ENCODE assay signal across 1 cellular context in the genomic region with DNA sequence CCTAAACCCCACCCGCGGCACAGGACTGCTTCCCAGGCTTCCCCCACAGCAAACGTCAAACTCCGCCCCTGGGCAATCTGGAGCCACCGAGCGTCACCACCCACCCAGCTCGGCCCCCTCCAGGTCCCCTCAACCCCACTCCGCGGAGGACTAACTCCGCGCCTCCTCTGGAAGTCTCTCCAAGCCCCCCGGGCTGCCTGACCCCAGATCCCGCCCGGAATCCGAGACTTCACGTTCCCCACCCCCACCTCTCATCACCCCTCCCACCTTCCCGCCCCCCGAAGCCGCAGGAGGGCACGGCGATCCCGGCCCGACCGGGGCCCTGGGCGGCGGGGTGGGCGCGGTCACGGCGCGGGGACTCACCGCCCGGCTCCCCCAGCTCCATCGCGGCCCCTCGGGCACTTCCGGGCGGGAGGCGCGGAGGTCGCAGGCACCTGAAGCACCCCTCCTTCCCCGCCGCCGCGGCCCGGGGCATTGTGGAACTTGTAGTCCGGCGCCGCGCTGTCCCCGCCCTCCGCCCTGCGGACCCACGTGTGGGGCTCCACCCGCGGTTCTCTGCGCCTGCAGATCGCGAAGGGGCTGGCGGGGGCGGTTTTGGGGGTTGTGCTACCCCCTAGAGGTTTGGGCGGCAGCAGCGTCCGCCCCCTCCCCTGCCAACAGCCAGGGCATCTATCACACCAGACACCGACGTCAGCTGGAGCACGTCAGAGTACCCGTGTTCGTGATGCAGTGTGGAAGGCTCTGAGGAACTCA.
TF ChIP-seq lines count a peak whose summit lies in the region.

A gene with protein sequence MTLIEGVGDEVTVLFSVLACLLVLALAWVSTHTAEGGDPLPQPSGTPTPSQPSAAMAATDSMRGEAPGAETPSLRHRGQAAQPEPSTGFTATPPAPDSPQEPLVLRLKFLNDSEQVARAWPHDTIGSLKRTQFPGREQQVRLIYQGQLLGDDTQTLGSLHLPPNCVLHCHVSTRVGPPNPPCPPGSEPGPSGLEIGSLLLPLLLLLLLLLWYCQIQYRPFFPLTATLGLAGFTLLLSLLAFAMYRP (minus strand): TSS at position 423 of the 753 bp plus-strand sequence. CDS start 930 bp downstream, outside the sequence.

TF ChIP-seq in GM12878, 131 proteins besides CTCF, POLR2A, EP300 and RAD21 (continued from another document):
- TF ChIP-seq, protein P1, sequence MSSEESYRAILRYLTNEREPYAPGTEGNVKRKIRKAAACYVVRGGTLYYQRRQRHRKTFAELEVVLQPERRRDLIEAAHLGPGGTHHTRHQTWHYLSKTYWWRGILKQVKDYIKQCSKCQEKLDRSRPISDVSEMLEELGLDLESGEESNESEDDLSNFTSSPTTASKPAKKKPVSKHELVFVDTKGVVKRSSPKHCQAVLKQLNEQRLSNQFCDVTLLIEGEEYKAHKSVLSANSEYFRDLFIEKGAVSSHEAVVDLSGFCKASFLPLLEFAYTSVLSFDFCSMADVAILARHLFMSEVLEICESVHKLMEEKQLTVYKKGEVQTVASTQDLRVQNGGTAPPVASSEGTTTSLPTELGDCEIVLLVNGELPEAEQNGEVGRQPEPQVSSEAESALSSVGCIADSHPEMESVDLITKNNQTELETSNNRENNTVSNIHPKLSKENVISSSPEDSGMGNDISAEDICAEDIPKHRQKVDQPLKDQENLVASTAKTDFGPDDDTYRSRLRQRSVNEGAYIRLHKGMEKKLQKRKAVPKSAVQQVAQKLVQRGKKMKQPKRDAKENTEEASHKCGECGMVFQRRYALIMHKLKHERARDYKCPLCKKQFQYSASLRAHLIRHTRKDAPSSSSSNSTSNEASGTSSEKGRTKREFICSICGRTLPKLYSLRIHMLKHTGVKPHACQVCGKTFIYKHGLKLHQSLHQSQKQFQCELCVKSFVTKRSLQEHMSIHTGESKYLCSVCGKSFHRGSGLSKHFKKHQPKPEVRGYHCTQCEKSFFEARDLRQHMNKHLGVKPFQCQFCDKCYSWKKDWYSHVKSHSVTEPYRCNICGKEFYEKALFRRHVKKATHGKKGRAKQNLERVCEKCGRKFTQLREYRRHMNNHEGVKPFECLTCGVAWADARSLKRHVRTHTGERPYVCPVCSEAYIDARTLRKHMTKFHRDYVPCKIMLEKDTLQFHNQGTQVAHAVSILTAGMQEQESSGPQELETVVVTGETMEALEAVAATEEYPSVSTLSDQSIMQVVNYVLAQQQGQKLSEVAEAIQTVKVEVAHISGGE (CRISPR knock-in tag; IDR thresholded peaks at IDR 0.05): no peak
- TF ChIP-seq MXI1 (IDR thresholded peaks at IDR 0.05; ENCODE audit: low read depth, low read length) (peak; percentile 84), NBN (IDR thresholded peaks at IDR 0.05) (peak; percentile 48), CHD2 (IDR thresholded peaks at IDR 0.05; ENCODE audit: borderline replicate concordance, low read depth, low read length) (peak; percentile 30; the same call in 1 of the 2 replicates), MYB (IDR thresholded peaks at IDR 0.05; ENCODE audit: borderline replicate concordance, low read depth, low read length) (no peak), TARDBP (IDR thresholded peaks at IDR 0.05; ENCODE audit: borderline replicate concordance) (peak; percentile 68; the same call in 1 of the 2 replicates), POLR2AphosphoS2 (IDR thresholded peaks at IDR 0.05; ENCODE audit: low read depth, low read length) (0 out of 2 replicates have a peak, but pooled peaks have one; percentile 35), SIN3A (IDR thresholded peaks at IDR 0.05; ENCODE audit: low read depth, low read length) (peak; percentile 20; the same call in 1 of the 2 replicates), EGR1 (IDR thresholded peaks at IDR 0.05; ENCODE audit: borderline replicate concordance in 1 of 2, low read depth in 2 of 2, low read length in 2 of 2) (0 out of 3 replicates have a peak, but pooled peaks of 1 of the 2 experiments have one; percentile 25), NR2C1 (IDR thresholded peaks at IDR 0.05) (peak; percentile 68), BHLHE40 (IDR thresholded peaks at IDR 0.05; ENCODE audit: borderline replicate concordance in 1 of 2, low read depth in 2 of 2, low read length in 1 of 2) (peak in 1 of 2 experiments; percentile 68; a peak in 1 of 4 replicates), FOS (IDR thresholded peaks at IDR 0.05; ENCODE audit: borderline replicate concordance, extremely low read depth, insufficient read length) (no peak)
- TF ChIP-seq, protein P2, sequence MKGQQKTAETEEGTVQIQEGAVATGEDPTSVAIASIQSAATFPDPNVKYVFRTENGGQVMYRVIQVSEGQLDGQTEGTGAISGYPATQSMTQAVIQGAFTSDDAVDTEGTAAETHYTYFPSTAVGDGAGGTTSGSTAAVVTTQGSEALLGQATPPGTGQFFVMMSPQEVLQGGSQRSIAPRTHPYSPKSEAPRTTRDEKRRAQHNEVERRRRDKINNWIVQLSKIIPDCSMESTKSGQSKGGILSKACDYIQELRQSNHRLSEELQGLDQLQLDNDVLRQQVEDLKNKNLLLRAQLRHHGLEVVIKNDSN (IDR thresholded peaks at IDR 0.05; ENCODE audit: borderline replicate concordance, extremely low read length, insufficient read depth, low read depth, low read length): peak; percentile 67
